In genomic region chr6:28880519-28880893, GRCh38 we compare ENCODE assay signal across 8 cellular contexts. TPM values are rescaled to one million over a fixed set of nuclear protein-coding genes. Genes with fewer than 3 reads are reported as not detected.
DNase-seq lines count a peak whose midpoint lies in the region; ATAC-seq and TF ChIP-seq lines count a peak whose summit lies in the region.

No MANE protein-coding gene starts in this region.

- H3K9me3 ChIP-seq in MG63, result no peaks in the 10 kb centered on the region
- H3K9me3 ChIP-seq in ectodermal cell (ENCODE audit: control insufficient read depth, low read length), result no peaks in the 10 kb centered on the region

- H3K27me3 ChIP-seq in MG63, result 0 out of 2 replicates have a peak, but pooled peaks cover 2% of the 10 kb centered on the region
- H3K27me3 ChIP-seq in ectodermal cell (ENCODE audit: control insufficient read depth, insufficient read depth, low read length, poor library complexity, severe bottlenecking), result no peaks in the 10 kb centered on the region

- H3K4me1 Mint-ChIP-seq in natural killer cell treated with Interleukin-12 subunit alpha and Interleukin-12 subunit beta and Interleukin-15 and Interleukin-18, amount 100 ng/mL, for 72 hours (ENCODE audit: low read depth in 2 of 2), result peaks cover 31 to 34% of the 10 kb centered on the region in 2 donors

- DNase-seq in AG10803 (ENCODE audit: low read depth) (no peak), MG63 (no peak), NCI-H1048 (lab: John Stamatoyannopoulos, UW) (no peak), NCI-H2171 treated with DMSO at 0.1 percent for 48 hours (lab: John Stamatoyannopoulos, UW) (no peak), SW480 (ENCODE audit: low spot score) (no peak)
- no peak for DNase-seq in natural killer cell treated with Interleukin-12 subunit alpha and Interleukin-12 subunit beta and Interleukin-15 and Interleukin-18, amount 100 ng/mL, for 72 hours (ENCODE audit: low spot score)
- no peak for DNase-seq in activated CD4-positive, CD25-positive, alpha-beta regulatory T cell treated with anti-CD3 and anti-CD28 coated beads, Interleukin-2, amount 50 U/mL, for 72 hours

- H3K4me3 ChIP-seq in AG10803 (ENCODE audit: low read length) (peak overlapping the region; percentile 67), MG63 (peak overlapping the region; percentile 56), ectodermal cell (ENCODE audit: insufficient read depth, low read depth, low read length) (peak overlapping the region; percentile 77)

- WGBS in ectodermal cell, 2 experiments, result 67 to 75% methylated on average over 7 of the region's 7 CpGs

- peak overlapping the region; percentile 73 for H3K4me3 Mint-ChIP-seq in natural killer cell treated with Interleukin-12 subunit alpha and Interleukin-12 subunit beta and Interleukin-15 and Interleukin-18, amount 100 ng/mL, for 72 hours

- H3K4me1 ChIP-seq in ectodermal cell (ENCODE audit: control insufficient read depth, insufficient read depth, low read length), result no peaks in the 10 kb centered on the region

- H3K9me3 Mint-ChIP-seq in natural killer cell treated with Interleukin-12 subunit alpha and Interleukin-12 subunit beta and Interleukin-15 and Interleukin-18, amount 100 ng/mL, for 72 hours, result no peaks in the 10 kb centered on the region

- H3K36me3 Mint-ChIP-seq in natural killer cell treated with Interleukin-12 subunit alpha and Interleukin-12 subunit beta and Interleukin-15 and Interleukin-18, amount 100 ng/mL, for 72 hours, result peaks cover 6% of the 10 kb centered on the region

- H3K27ac ChIP-seq in ectodermal cell (ENCODE audit: insufficient read depth, low read depth, low read length, poor library complexity, severe bottlenecking), result no peak overlapping the region

- H3K27ac Mint-ChIP-seq in natural killer cell treated with Interleukin-12 subunit alpha and Interleukin-12 subunit beta and Interleukin-15 and Interleukin-18, amount 100 ng/mL, for 72 hours, result peak overlapping the region; percentile 76 to 94

- TF ChIP-seq CTCF in AG10803 (conservative IDR thresholded peaks at IDR 0.05; ENCODE audit: low read length), result no peak

- peaks cover 0 to 12% of the 10 kb centered on the region in 2 donors for H3K27me3 Mint-ChIP-seq in natural killer cell treated with Interleukin-12 subunit alpha and Interleukin-12 subunit beta and Interleukin-15 and Interleukin-18, amount 100 ng/mL, for 72 hours

- ATAC-seq in natural killer cell treated with Interleukin-12 subunit alpha and Interleukin-12 subunit beta and Interleukin-15 and Interleukin-18, amount 100 ng/mL, for 72 hours, result no peak

- H3K36me3 ChIP-seq in MG63 (no peaks in the 10 kb centered on the region), ectodermal cell (ENCODE audit: control insufficient read depth, insufficient read depth, low read length) (no peaks in the 10 kb centered on the region)

RNA-seq across cellular contexts. Expression of gene TRIM27, which starts 43.3 kb away (rescaled TPM):
- total RNA-seq in MG63 (2014; rRNA removed; shearing (Covaris generic); ENCODE audit: low replicate concordance), result 46.5 and 56.2 TPM in 2 replicates
- polyA plus RNA-seq in ectodermal cell (2013, experiment 1 of 4), result 66.1 TPM
- 64.5 TPM for polyA plus RNA-seq in ectodermal cell (2013, experiment 2 of 4)
- polyA plus RNA-seq in ectodermal cell (2013, experiment 3 of 4), result 49.7 TPM
- polyA plus RNA-seq in ectodermal cell (2013, experiment 4 of 4), result 55.0 TPM
- 10 to 100 TPM; 49.1 to 74.0 TPM for total RNA-seq in natural killer cell treated with Interleukin-12 subunit alpha and Interleukin-12 subunit beta and Interleukin-15 and Interleukin-18, amount 100 ng/mL, for 72 hours
